8 cellular contexts compared by ENCODE assay signal in the genomic region with DNA sequence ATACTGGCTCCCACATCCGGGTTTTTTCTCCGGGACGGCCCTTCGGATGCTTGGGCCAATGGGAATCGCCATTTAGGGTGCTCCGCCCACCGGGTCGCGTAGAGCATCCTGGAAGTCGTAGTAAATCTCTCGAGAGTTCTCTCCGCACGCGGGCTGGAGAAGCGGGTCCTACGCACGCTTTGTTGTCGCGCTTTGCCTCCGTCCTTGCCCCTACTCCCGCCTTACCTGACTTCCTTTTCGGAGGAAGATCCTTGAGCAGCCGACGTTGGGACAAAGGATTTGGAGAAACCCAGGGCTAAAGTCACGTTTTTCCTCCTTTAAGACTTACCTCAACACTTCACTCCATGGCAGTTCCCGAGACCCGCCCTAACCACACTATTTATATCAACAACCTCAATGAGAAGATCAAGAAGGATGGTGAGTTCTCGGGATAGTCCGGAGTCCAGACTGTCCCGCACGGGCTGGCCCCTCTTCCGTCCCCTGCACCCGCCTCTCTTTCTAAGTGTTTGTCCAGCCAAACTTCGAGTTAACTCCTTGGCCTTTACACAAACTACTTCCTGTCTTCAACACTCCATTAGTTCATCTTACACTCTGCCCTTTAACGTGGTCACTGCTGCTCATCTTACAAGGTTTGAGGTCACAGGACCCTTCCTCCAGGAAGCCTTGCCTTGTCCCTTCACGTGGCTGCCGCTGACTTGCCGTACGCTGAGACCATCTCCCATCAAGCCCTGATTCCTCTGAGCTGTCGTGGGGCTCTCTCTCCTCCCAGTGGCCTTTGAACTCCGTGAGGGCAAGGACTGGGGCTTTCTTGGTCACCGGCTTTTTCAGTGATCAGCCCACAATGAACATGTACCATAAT. TPM values are rescaled to one million over a fixed set of nuclear protein-coding genes. Genes with fewer than 3 reads are reported as not detected.
A peak's percentile ranks its signal among the peaks of the same experiment; 100 is the strongest.
DNase-seq lines count a peak whose midpoint lies in the region; ATAC-seq and TF ChIP-seq lines count a peak whose summit lies in the region.

A gene (plus strand): TSS at position 139 of the 859 bp plus-strand sequence. CDS start 206 bp downstream, at position 345.

- H3K9me3 ChIP-seq in OCI-LY7 (ENCODE audit: low read length): no peaks in the 10 kb centered on the region
- H3K9me3 ChIP-seq in mononuclear cell (ENCODE audit: low read depth, low read length): no peaks in the 10 kb centered on the region

- BruUV-seq in OCI-LY7 (replicated peaks; lab: Mats Ljungman, UMichigan): TSS peak; percentile 91

- POLR2A ChIA-PET in OCI-LY7 (lab: Charles Lee): interaction anchor here (0.8 to 4.3 kb wide), 7 partner anchors 10 to 54 kb away, joined by 3 to 31 read pairs (median 4); a partner anchor contains a TSS

- peak within 1 kb of the TSS; percentile 90 for H3K4me2 ChIP-seq in OCI-LY7 (ENCODE audit: low read length)

- H3K36me3 ChIP-seq in OCI-LY7 (ENCODE audit: insufficient read depth, low read length): peaks cover 47% of the 10 kb centered on the region

- ATAC-seq in GM21526 (IDR thresholded peaks at IDR 0.05; ENCODE audit: low FRiP score, unreplicated experiment): peak; percentile 42

- peaks cover 72% of the 10 kb centered on the region for H3K79me2 ChIP-seq in OCI-LY7 (ENCODE audit: insufficient read depth, low read depth, low read length)

- H3K4me3 ChIP-seq in OCI-LY7 (ENCODE audit: low read depth, low read length, poor library complexity, severe bottlenecking): peak within 1 kb of the TSS; percentile 80
- peak within 1 kb of the TSS; percentile 99 for H3K4me3 ChIP-seq in epithelial cell of esophagus (ENCODE audit: low read length)
- H3K4me3 ChIP-seq in mononuclear cell (ENCODE audit: low read length): peak within 1 kb of the TSS; percentile 69

- H3K27me3 ChIP-seq in mononuclear cell (ENCODE audit: insufficient read depth, low read length): no peaks in the 10 kb centered on the region

- peaks cover 24% of the 10 kb centered on the region for H4K20me1 ChIP-seq in OCI-LY7 (ENCODE audit: insufficient read depth, low read length)

- CTCF ChIA-PET in OCI-LY7 (lab: Charles Lee; ENCODE audit: unreplicated experiment): interaction anchor here (0.5 kb wide), 1 partner anchor 10 kb away, joined by 5 read pairs; no protein-coding TSS in a partner anchor

- H3K4me1 ChIP-seq in OCI-LY7 (ENCODE audit: insufficient read depth, low read length, poor library complexity, severe bottlenecking): peaks cover 55% of the 10 kb centered on the region
- peaks cover 70% of the 10 kb centered on the region for H3K4me1 ChIP-seq in mononuclear cell (ENCODE audit: insufficient read depth, low read length)

- TF ChIP-seq CTCF in OCI-LY7 (conservative IDR thresholded peaks at IDR 0.05; ENCODE audit: low read length): no peak
- TF ChIP-seq CTCF in epithelial cell of esophagus (IDR thresholded peaks at IDR 0.05; ENCODE audit: insufficient read depth, low read depth, low read length, missing control alignments): no peak

- no peak within 1 kb of the TSS; the same call in 1 of the 2 replicates for H2AFZ ChIP-seq in OCI-LY7 (ENCODE audit: low read length)

- peak within 1 kb of the TSS; percentile 79 for H3K27ac ChIP-seq in OCI-LY7 (ENCODE audit: low read depth, low read length, poor library complexity, severe bottlenecking)

- intact Hi-C loops in OCI-LY7 (cut with micrococcal nuclease; ENCODE audit: unreplicated experiment): loop anchor here (2.0 to 5.0 kb wide), 2 partner anchors 48 to 89 kb away; a partner anchor contains a TSS

- H3K9me2 ChIP-seq in OCI-LY7 (ENCODE audit: insufficient read depth, low read length): no peaks in the 10 kb centered on the region

- DNase-seq in D341Med (ENCODE audit: low spot score) (peak; percentile 95), HuH-7.5 (ENCODE audit: low spot score) (peak; percentile 92), OCI-LY7 (ENCODE audit: low spot score) (peak; percentile 99), activated T-cell treated with anti-CD3 and anti-CD28 coated beads for 24 hours (ENCODE audit: low read depth) (peak; percentile 92), epithelial cell of esophagus (ENCODE audit: low read depth) (peak; percentile 98)
- peak; percentile 94 for DNase-seq in stimulated activated CD8-positive, alpha-beta memory T cell treated with anti-CD3 and anti-CD28 coated beads, Interleukin-4, amount 100 ng/mL, for 24 hours (ENCODE audit: low read depth)

RNA-seq across cellular contexts. Expression of the gene that starts here (rescaled TPM):
- total RNA-seq in OCI-LY7 (2014; rRNA removed; shearing (Covaris generic)): 315 and 328 TPM in 2 replicates
- 214 and 244 TPM in 2 replicates for total RNA-seq in OCI-LY7 (2022)
- 26.2 TPM for total RNA-seq in mononuclear cell

Comparison
In these comparisons a context has a peak if more than half of its experiments do, and no peak if none do; other contexts are left out.
1. Peak in every context shown above with its lines: DNase-seq, ATAC-seq, H3K4me3 ChIP-seq and H3K27ac ChIP-seq.